ENCODE assay signal across 1 cellular context in genomic region chr6:16136536-16137450, GRCh38.
TF ChIP-seq lines count a peak whose summit lies in the region.

No MANE protein-coding gene starts in this region.

TF ChIP-seq in SK-N-SH, 30 proteins besides CTCF, POLR2A, EP300 and RAD21 (continued from another document):
- no peak for TF ChIP-seq IRF3 (IDR thresholded peaks at IDR 0.05; ENCODE audit: low read depth, low read length)
- TF ChIP-seq MAX (IDR thresholded peaks at IDR 0.05; ENCODE audit: low read depth) = peak; percentile 39; the same call in 1 of the 2 replicates
- TF ChIP-seq EZH2phosphoT487 (IDR thresholded peaks at IDR 0.05; ENCODE audit: borderline replicate concordance, low read depth) = no peak; the same call in 1 of the 2 replicates
- peak; percentile 69 for TF ChIP-seq FOXM1 (IDR thresholded peaks at IDR 0.05; ENCODE audit: low read depth)
- TF ChIP-seq ELF1 (IDR thresholded peaks at IDR 0.05) = no peak
- TF ChIP-seq, protein P1, sequence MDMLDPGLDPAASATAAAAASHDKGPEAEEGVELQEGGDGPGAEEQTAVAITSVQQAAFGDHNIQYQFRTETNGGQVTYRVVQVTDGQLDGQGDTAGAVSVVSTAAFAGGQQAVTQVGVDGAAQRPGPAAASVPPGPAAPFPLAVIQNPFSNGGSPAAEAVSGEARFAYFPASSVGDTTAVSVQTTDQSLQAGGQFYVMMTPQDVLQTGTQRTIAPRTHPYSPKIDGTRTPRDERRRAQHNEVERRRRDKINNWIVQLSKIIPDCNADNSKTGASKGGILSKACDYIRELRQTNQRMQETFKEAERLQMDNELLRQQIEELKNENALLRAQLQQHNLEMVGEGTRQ (IDR thresholded peaks at IDR 0.05; ENCODE audit: borderline replicate concordance, low read depth, low read length) = no peak
- TF ChIP-seq, protein P2, sequence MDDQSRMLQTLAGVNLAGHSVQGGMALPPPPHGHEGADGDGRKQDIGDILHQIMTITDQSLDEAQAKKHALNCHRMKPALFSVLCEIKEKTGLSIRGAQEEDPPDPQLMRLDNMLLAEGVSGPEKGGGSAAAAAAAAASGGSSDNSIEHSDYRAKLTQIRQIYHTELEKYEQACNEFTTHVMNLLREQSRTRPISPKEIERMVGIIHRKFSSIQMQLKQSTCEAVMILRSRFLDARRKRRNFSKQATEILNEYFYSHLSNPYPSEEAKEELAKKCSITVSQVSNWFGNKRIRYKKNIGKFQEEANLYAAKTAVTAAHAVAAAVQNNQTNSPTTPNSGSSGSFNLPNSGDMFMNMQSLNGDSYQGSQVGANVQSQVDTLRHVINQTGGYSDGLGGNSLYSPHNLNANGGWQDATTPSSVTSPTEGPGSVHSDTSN (IDR thresholded peaks at IDR 0.05) = peak; percentile 97
- peak; percentile 84 for TF ChIP-seq TEAD4 (IDR thresholded peaks at IDR 0.05; ENCODE audit: borderline replicate concordance, insufficient read depth)
- TF ChIP-seq, protein P3, sequence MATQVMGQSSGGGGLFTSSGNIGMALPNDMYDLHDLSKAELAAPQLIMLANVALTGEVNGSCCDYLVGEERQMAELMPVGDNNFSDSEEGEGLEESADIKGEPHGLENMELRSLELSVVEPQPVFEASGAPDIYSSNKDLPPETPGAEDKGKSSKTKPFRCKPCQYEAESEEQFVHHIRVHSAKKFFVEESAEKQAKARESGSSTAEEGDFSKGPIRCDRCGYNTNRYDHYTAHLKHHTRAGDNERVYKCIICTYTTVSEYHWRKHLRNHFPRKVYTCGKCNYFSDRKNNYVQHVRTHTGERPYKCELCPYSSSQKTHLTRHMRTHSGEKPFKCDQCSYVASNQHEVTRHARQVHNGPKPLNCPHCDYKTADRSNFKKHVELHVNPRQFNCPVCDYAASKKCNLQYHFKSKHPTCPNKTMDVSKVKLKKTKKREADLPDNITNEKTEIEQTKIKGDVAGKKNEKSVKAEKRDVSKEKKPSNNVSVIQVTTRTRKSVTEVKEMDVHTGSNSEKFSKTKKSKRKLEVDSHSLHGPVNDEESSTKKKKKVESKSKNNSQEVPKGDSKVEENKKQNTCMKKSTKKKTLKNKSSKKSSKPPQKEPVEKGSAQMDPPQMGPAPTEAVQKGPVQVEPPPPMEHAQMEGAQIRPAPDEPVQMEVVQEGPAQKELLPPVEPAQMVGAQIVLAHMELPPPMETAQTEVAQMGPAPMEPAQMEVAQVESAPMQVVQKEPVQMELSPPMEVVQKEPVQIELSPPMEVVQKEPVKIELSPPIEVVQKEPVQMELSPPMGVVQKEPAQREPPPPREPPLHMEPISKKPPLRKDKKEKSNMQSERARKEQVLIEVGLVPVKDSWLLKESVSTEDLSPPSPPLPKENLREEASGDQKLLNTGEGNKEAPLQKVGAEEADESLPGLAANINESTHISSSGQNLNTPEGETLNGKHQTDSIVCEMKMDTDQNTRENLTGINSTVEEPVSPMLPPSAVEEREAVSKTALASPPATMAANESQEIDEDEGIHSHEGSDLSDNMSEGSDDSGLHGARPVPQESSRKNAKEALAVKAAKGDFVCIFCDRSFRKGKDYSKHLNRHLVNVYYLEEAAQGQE (IDR thresholded peaks at IDR 0.05; ENCODE audit: low read depth, low read length) = 0 out of 2 replicates have a peak, but pooled peaks have one; percentile 61
- peak; percentile 85 for TF ChIP-seq SIN3A (IDR thresholded peaks at IDR 0.05; ENCODE audit: borderline replicate concordance, low read depth, low read length)
- no peak for TF ChIP-seq RCOR1 (IDR thresholded peaks at IDR 0.05; ENCODE audit: low read length)
- peak; percentile 86 for TF ChIP-seq NFIC (IDR thresholded peaks at IDR 0.05; ENCODE audit: borderline replicate concordance)
- peak; percentile 95 for TF ChIP-seq POLR2AphosphoS5 (IDR thresholded peaks at IDR 0.05; ENCODE audit: low read depth, low read length)
